Comparison of ENCODE assay signal across 21 cellular contexts in genomic region chr18:79884963-79885728, GRCh38.
DNase-seq lines count a peak whose midpoint lies in the region; ATAC-seq and TF ChIP-seq lines count a peak whose summit lies in the region.
"Had no signal": no experiment of that assay in that cellular context is flagged by ENCODE, and none has a peak within 500 bp of the region (broad histone marks: within the 10 kb centered on the region; RNA-seq: fewer than 3 reads in every experiment).

No MANE protein-coding gene starts in this region.

- H3K27me3 Mint-ChIP-seq in activated T-cell treated with anti-CD3 and anti-CD28 coated beads, Interleukin-2, amount 50 U/mL, for 24 hours, result no peaks in the 10 kb centered on the region

- DNase-seq in left ventricle myocardium superior (peak; percentile 10), cardiac septum (ENCODE audit: low spot score) (no peak), PC-3 (no peak), esophagus muscularis mucosa (ENCODE audit: extremely low spot score) (peak; percentile 70), testis (peak; percentile 9), tibial nerve (ENCODE audit: low spot score in 2 of 2) (no peak), NCI-H1092 treated with DMSO at 0.1 percent for 48 hours (lab: John Stamatoyannopoulos, UW) (no peak)
- no peak for DNase-seq in activated T-cell treated with anti-CD3 and anti-CD28 coated beads, Interleukin-2, amount 50 U/mL, for 24 hours
- DNase-seq: amniotic stem cell; central memory CD4-positive, alpha-beta T cell; erythroblast; Karpas-422; mucosa of descending colon; NCI-H1048; NCI-H524; SJCRH30 had no signal

- H3K9me3 Mint-ChIP-seq in activated T-cell treated with anti-CD3 and anti-CD28 coated beads, Interleukin-2, amount 50 U/mL, for 24 hours, result peaks cover 13% of the 10 kb centered on the region

- H4K20me1 ChIP-seq in PC-3 (ENCODE audit: low read length), result no peaks in the 10 kb centered on the region

- H3K36me3 ChIP-seq in PC-3 (ENCODE audit: low read depth, low read length), result no peaks in the 10 kb centered on the region
- no peaks in the 10 kb centered on the region for H3K36me3 ChIP-seq in esophagus muscularis mucosa
- H3K36me3 ChIP-seq in testis (ENCODE audit: low read depth, missing control alignments), result no peaks in the 10 kb centered on the region
- no peaks in the 10 kb centered on the region for H3K36me3 ChIP-seq in tibial nerve
- H3K36me3 ChIP-seq: SJCRH30 had no signal

- H3K4me3 ChIP-seq in PC-3 (ENCODE audit: low read length) (no peak overlapping the region), esophagus muscularis mucosa (no peak overlapping the region), testis (no peak overlapping the region), tibial nerve (no peak overlapping the region)
- H3K4me3 ChIP-seq: mucosa of descending colon, SJCRH30, smooth muscle cell had no signal

- no TSS peak for BruUV-seq in PC-3 (replicated peaks; lab: Mats Ljungman, UMichigan)

- no peak overlapping the region for H2AFZ ChIP-seq in PC-3 (ENCODE audit: low read length)

- no peak for TF ChIP-seq EP300 in esophagus muscularis mucosa (IDR thresholded peaks at IDR 0.05)
- TF ChIP-seq EP300 in tibial nerve (IDR thresholded peaks at IDR 0.05), result no peak

- H3K4me3 Mint-ChIP-seq in activated T-cell treated with anti-CD3 and anti-CD28 coated beads, Interleukin-2, amount 50 U/mL, for 24 hours, result no peak overlapping the region
- H3K4me3 Mint-ChIP-seq: CD8-positive, alpha-beta memory T cell; neural crest cell; T-helper 2 cell treated with Interferon-gamma antibody and Interleukin-4, amounts not matched to agents 5 μg/mL and 100 μg/mL, for 36 hours had no signal

- H3K36me3 Mint-ChIP-seq in activated T-cell treated with anti-CD3 and anti-CD28 coated beads, Interleukin-2, amount 50 U/mL, for 24 hours (ENCODE audit: low read depth), result no peaks in the 10 kb centered on the region
- H3K36me3 Mint-ChIP-seq: CD8-positive, alpha-beta memory T cell had no signal

- H3K9me3 ChIP-seq in PC-3 (ENCODE audit: low read length) (no peaks in the 10 kb centered on the region), esophagus muscularis mucosa (peaks cover 0 to 26% (median 14%) of the 10 kb centered on the region in 4 donors), testis (no peaks in the 10 kb centered on the region), tibial nerve (peaks cover 0 to 41% (median 3%) of the 10 kb centered on the region in 4 donors)
- H3K9me3 ChIP-seq: SJCRH30 had no signal

- H3K4me1 ChIP-seq in PC-3 (ENCODE audit: insufficient read depth, low read length) (no peaks in the 10 kb centered on the region), esophagus muscularis mucosa (no peaks in the 10 kb centered on the region), testis (no peaks in the 10 kb centered on the region), tibial nerve (no peaks in the 10 kb centered on the region)
- H3K4me1 ChIP-seq: SJCRH30 had no signal

- no peak for TF ChIP-seq POLR2A in esophagus muscularis mucosa (IDR thresholded peaks at IDR 0.05; ENCODE audit: low read depth)
- no peak for TF ChIP-seq POLR2A in testis (IDR thresholded peaks at IDR 0.05)
- TF ChIP-seq POLR2A in tibial nerve (IDR thresholded peaks at IDR 0.05), result no peak

- POLR2A ChIA-PET in PC-3 (lab: Charles Lee; ENCODE audit: unreplicated experiment), result no interaction called here

- WGBS in esophagus muscularis mucosa, result 85% methylated on average over 16 of the region's 25 CpGs
- 93 to 95% methylated on average over 12 to 25 of the region's 25 CpGs for WGBS in testis, 2 donors
- 89 to 93% methylated on average over 24 to 25 of the region's 25 CpGs for WGBS in tibial nerve, 2 donors

- H3F3A ChIP-seq in PC-3 (ENCODE audit: low read length, unreplicated experiment), result no peaks in the 10 kb centered on the region

- no peaks in the 10 kb centered on the region for H3K79me2 ChIP-seq in PC-3 (ENCODE audit: low read length)

- H3K4me1 Mint-ChIP-seq in activated T-cell treated with anti-CD3 and anti-CD28 coated beads, Interleukin-2, amount 50 U/mL, for 24 hours (ENCODE audit: low read depth), result peaks cover under 1% of the 10 kb centered on the region
- H3K4me1 Mint-ChIP-seq: CD8-positive, alpha-beta memory T cell; neural crest cell had no signal

- 0 out of 2 replicates have a peak, but pooled peaks have one; percentile 23 for TF ChIP-seq CTCF in PC-3 (conservative IDR thresholded peaks at IDR 0.05; ENCODE audit: low read depth, low read length)
- no peak for TF ChIP-seq CTCF in esophagus muscularis mucosa (IDR thresholded peaks at IDR 0.05)
- TF ChIP-seq CTCF in testis (IDR thresholded peaks at IDR 0.05), result no peak
- no peak for TF ChIP-seq CTCF in tibial nerve (IDR thresholded peaks at IDR 0.05)

- no peak overlapping the region for H3K27ac Mint-ChIP-seq in activated T-cell treated with anti-CD3 and anti-CD28 coated beads, Interleukin-2, amount 50 U/mL, for 24 hours
- H3K27ac Mint-ChIP-seq: CD8-positive, alpha-beta memory T cell; T-helper 2 cell treated with Interferon-gamma antibody and Interleukin-4, amounts not matched to agents 5 μg/mL and 100 μg/mL, for 36 hours had no signal

- H3K27me3 ChIP-seq in PC-3 (ENCODE audit: low read length), result peaks cover 10% of the 10 kb centered on the region
- no peaks in the 10 kb centered on the region for H3K27me3 ChIP-seq in esophagus muscularis mucosa
- no peaks in the 10 kb centered on the region for H3K27me3 ChIP-seq in testis
- no peaks in the 10 kb centered on the region for H3K27me3 ChIP-seq in tibial nerve
- H3K27me3 ChIP-seq: SJCRH30 had no signal

- no peak overlapping the region for H3K4me2 ChIP-seq in PC-3 (ENCODE audit: low read length)
- H3K4me2 ChIP-seq: smooth muscle cell had no signal

- CTCF ChIA-PET in PC-3 (lab: Charles Lee), result no interaction called here

- H3K9ac ChIP-seq in PC-3 (ENCODE audit: low read length), result no peak overlapping the region

- no peaks in the 10 kb centered on the region for H3K9me2 ChIP-seq in PC-3 (replicated peaks; ENCODE audit: low read length)

- intact Hi-C loops in left ventricle myocardium superior (cut with micrococcal nuclease) (no loop called here), cardiac septum (cut with DNase I) (no loop called here), PC-3 (cut with micrococcal nuclease) (no loop called here), esophagus muscularis mucosa (cut with DNase I) (no loop called here), testis (cut with DNase I; ENCODE audit: low total_unique reads) (no loop called here)

- H3K27ac ChIP-seq in PC-3 (ENCODE audit: low read length) (no peak overlapping the region), esophagus muscularis mucosa (replicated peaks in 1 of 4) (no peak overlapping the region), testis (no peak overlapping the region), tibial nerve (no peak overlapping the region)
- H3K27ac ChIP-seq: SJCRH30 had no signal

- ATAC-seq in left ventricle myocardium superior (no peak), PC-3 (0 out of 2 replicates have a peak, but pooled peaks have one; percentile 13)
- ATAC-seq: left colon, mucosa of descending colon had no signal

Comparison
In these comparisons a context has a peak if more than half of its experiments do, and no peak if none do; other contexts are left out.
1. DNase-seq: peak in left ventricle myocardium superior (single experiment), esophagus muscularis mucosa (single experiment) and testis (single experiment); none in cardiac septum (single experiment), PC-3 (single experiment), activated T-cell treated with anti-CD3 and anti-CD28 coated beads, Interleukin-2, amount 50 U/mL, for 24 hours (single experiment), tibial nerve (0 of 2) and NCI-H1092 treated with DMSO at 0.1 percent for 48 hours (single experiment).